8 cellular contexts compared by ENCODE assay signal in the genomic region with DNA sequence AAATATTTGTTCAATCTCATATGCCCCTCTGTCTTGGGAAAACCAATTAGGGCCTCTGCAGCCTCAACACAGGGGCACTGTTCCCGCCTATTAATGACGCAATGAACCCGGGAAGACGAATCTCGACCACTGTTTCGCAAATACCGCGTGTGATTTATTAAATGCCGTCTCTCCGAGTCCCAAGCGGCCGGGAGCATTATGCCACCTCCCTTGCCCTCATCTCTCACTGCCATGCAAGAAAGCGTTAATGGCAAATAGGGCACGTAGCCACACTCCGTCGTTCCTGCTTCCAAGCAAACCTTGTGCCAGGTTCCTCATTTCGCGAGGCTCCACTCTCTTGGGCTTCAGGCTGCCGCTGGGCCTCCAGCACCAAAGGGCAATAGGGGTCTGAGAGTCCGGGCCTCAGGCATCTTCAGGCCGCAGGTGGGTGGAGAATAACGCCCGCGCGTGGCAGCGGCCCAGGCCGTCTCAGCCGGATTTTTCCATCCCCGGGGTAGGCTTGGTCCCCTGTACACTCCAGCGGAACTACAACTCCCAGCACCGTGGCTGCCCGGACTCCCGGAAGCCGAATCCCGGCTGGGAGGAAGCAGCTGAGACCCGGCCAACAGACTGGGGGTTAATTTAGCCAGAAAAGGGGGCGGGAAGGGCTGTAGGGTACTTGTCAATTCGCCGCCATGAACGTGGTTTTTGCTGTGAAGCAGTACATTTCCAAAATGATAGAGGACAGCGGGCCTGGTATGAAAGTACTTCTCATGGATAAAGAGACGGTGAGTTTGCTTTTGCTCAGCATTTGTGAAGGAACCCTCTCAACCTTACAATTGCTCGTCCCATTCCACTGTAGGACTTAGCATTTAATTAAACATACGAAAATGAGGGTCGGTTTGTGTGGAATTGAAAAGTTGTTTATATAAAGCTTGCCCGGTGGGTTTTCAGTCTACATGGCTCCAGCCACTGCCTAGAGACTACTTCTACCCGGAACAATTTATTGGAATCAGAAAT. TPM values are rescaled to one million over a fixed set of nuclear protein-coding genes. Genes with fewer than 3 reads are reported as not detected.
DNase-seq lines count a peak whose midpoint lies in the region; ATAC-seq and TF ChIP-seq lines count a peak whose summit lies in the region.

A gene with protein sequence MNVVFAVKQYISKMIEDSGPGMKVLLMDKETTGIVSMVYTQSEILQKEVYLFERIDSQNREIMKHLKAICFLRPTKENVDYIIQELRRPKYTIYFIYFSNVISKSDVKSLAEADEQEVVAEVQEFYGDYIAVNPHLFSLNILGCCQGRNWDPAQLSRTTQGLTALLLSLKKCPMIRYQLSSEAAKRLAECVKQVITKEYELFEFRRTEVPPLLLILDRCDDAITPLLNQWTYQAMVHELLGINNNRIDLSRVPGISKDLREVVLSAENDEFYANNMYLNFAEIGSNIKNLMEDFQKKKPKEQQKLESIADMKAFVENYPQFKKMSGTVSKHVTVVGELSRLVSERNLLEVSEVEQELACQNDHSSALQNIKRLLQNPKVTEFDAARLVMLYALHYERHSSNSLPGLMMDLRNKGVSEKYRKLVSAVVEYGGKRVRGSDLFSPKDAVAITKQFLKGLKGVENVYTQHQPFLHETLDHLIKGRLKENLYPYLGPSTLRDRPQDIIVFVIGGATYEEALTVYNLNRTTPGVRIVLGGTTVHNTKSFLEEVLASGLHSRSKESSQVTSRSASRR (plus strand): TSS at position 593 of the 999 bp plus-strand sequence. CDS start 82 bp downstream, at position 675.

- ATAC-seq in GM19324 (IDR thresholded peaks at IDR 0.05; ENCODE audit: low FRiP score, unreplicated experiment) (peak; percentile 86), HG03520 (IDR thresholded peaks at IDR 0.05; ENCODE audit: unreplicated experiment) (peak; percentile 90)

- intact Hi-C loops in dorsolateral prefrontal cortex (cut with DNase I) (loop anchor here in 1 of 2 donors (10.0 kb wide), 1 partner anchor 117 kb away; no protein-coding TSS in a partner anchor), lower leg skin (cut with DNase I; ENCODE audit: low total_unique reads) (no loop called here)

- TF ChIP-seq CTCF in BJ (IDR thresholded peaks at IDR 0.05; ENCODE audit: insufficient read depth, low read depth, low read length) = no peak
- TF ChIP-seq CTCF in dorsolateral prefrontal cortex (IDR thresholded peaks at IDR 0.05 in 54 of 56, conservative IDR thresholded peaks at IDR 0.05 in 2 of 56; ENCODE audit: low read depth in 1 of 56, partially characterized antibody in 56 of 56) = peak in 26 of 56 donors; percentile 6 to 58 (median 32)
- TF ChIP-seq CTCF in lower leg skin (IDR thresholded peaks at IDR 0.05) = no peak

- H3K27ac ChIP-seq in dorsolateral prefrontal cortex = peak within 1 kb of the TSS; percentile 86 to 100 (median 97)

- POLR2A ChIA-PET in BJ (lab: Charles Lee) = interaction anchor here (0.7 kb wide), 1 partner anchor 124 kb away, joined by 4 read pairs; no protein-coding TSS in a partner anchor

- H3K27me3 ChIP-seq in BJ (ENCODE audit: control insufficient read depth, insufficient read depth, low read length) (no peaks in the 10 kb centered on the region), dorsolateral prefrontal cortex (no peaks in the 10 kb centered on the region)

- H3K4me3 ChIP-seq in BJ (ENCODE audit: low read depth, low read length) = peak within 1 kb of the TSS; percentile 59
- H3K4me3 ChIP-seq in dorsolateral prefrontal cortex = peak within 1 kb of the TSS; percentile 59 to 97 (median 83)
- peak within 1 kb of the TSS; percentile 54 for H3K4me3 ChIP-seq in lower leg skin (ENCODE audit: low read depth, poor library complexity, severe bottlenecking)

- 0 to 1% methylated on average over 40 to 47 of the region's 47 CpGs for WGBS in lower leg skin, 2 donors

- no peak for TF ChIP-seq POLR2A in lower leg skin (IDR thresholded peaks at IDR 0.05)

- DNase-seq in BJ (ENCODE audit: low read depth) (peak; percentile 47), NCI-H748 treated with DMSO at 0.1 percent for 48 hours (lab: John Stamatoyannopoulos, UW) (peak; percentile 86), dorsolateral prefrontal cortex (peak; percentile 77 to 96 (median 92)), lower leg skin (ENCODE audit: low spot score in 2 of 2) (peak; percentile 88 to 98)
- peak; percentile 87 to 91 for DNase-seq in activated CD4-positive, alpha-beta T cell treated with anti-CD3 and anti-CD28 coated beads, Interleukin-2, amount 50 U/mL, for 48 hours
- DNase-seq in stimulated activated CD4-positive, alpha-beta T cell treated with anti-CD3 and anti-CD28 coated beads, Interleukin-4, amount 100 ng/mL, for 48 hours (ENCODE audit: low read depth in 2 of 2) = peak; percentile 75 to 83

- CTCF ChIA-PET in BJ (lab: Yijun Ruan, JAX) = interaction anchor here (0.8 to 3.5 kb wide), 6 partner anchors 11 to 154 kb away, joined by 3 to 22 read pairs (median 4); no protein-coding TSS in a partner anchor

- peaks cover 3% of the 10 kb centered on the region; the same call in 1 of the 2 replicates for H3K36me3 ChIP-seq in BJ (ENCODE audit: control insufficient read depth, insufficient read depth, low read length)

RNA-seq across cellular contexts. Expression of the gene that starts here (rescaled TPM):
- 29.0 and 47.0 TPM in 2 replicates for polyA plus RNA-seq in BJ (2011; rRNA removed)
- polyA minus RNA-seq in BJ (2011; rRNA and poly(A)+ RNA removed) = 13.7 and 14.8 TPM in 2 replicates
- total RNA-seq in dorsolateral prefrontal cortex (10 to 100 TPM; 50.9 to 95.6 (median 71.3) TPM), lower leg skin (10 to 100 TPM; 27.7 to 30.9 (median 29.3) TPM)

Comparison
In these comparisons a context has a peak if more than half of its experiments do, and no peak if none do; other contexts are left out.
1. Peak in every context shown above with its lines: DNase-seq, ATAC-seq, H3K4me3 ChIP-seq and H3K27ac ChIP-seq.